Comparison of ENCODE assay signal across 39 cellular contexts in genomic region chr17:40974366-40974765, GRCh38. TPM values are rescaled to one million over a fixed set of nuclear protein-coding genes. Genes with fewer than 3 reads are reported as not detected.
"Had no signal": no experiment of that assay in that cellular context is flagged by ENCODE, and none has a peak within 500 bp of the region (broad histone marks: within the 10 kb centered on the region; RNA-seq: fewer than 3 reads in every experiment).

No MANE protein-coding gene starts in this region.

- H3K36me3 ChIP-seq: MG63 had no signal

- H3K4me3 ChIP-seq: MG63 had no signal

- DNase-seq: Karpas-422, Kasumi-1, MG63, MM.1S, MV-4-11, NCI-H1048, NCI-H1092, NCI-H1092 treated with DMSO at 0.1 percent for 48 hours, NCI-H1105, NCI-H1105 treated with DMSO at 0.1 percent for 48 hours, NCI-H1417, NCI-H1436, NCI-H1436 treated with DMSO at 0.1 percent for 48 hours, NCI-H146, NCI-H1694, NCI-H1694 treated with DMSO at 0.1 percent for 48 hours, NCI-H187, NCI-H187 treated with DMSO at 0.1 percent for 48 hours, NCI-H1930, NCI-H2029, NCI-H2029 treated with DMSO at 0.1 percent for 48 hours, NCI-H2081, NCI-H2081 treated with DMSO at 0.1 percent for 48 hours, NCI-H2107, NCI-H2171, NCI-H2171 treated with DMSO at 0.1 percent for 48 hours, NCI-H2227 treated with DMSO at 0.1 percent for 48 hours, NCI-H226, NCI-H345, NCI-H446, NCI-H446 treated with DMSO at 0.1 percent for 48 hours, NCI-H510A, NCI-H510A treated with DMSO at 0.1 percent for 48 hours, NCI-H524, NCI-H524 treated with DMSO at 0.1 percent for 48 hours had no signal

- H3K27me3 ChIP-seq: MG63 had no signal

RNA-seq across cellular contexts. Expression of gene KRT39, which starts 7.6 kb away (rescaled TPM):
- total RNA-seq: LHCN-M2, M059J, MCF 10A, NCI-H460 had no signal

RNA-seq across cellular contexts. Expression of gene KRT40, which starts 9.8 kb away (rescaled TPM):
- total RNA-seq: LHCN-M2, M059J, MCF 10A, NCI-H460 had no signal

RNA-seq across cellular contexts. Expression of gene KRTAP3-3, which starts 19.6 kb away (rescaled TPM):
- total RNA-seq: LHCN-M2, MCF 10A, NCI-H460 had no signal

RNA-seq across cellular contexts. Expression of gene KRTAP3-2, which starts 25.3 kb away (rescaled TPM):
- total RNA-seq: LHCN-M2, M059J, MCF 10A, NCI-H460 had no signal

RNA-seq across cellular contexts. Expression of gene KRTAP3-1, which starts 34.6 kb away (rescaled TPM):
- total RNA-seq: LHCN-M2, MCF 10A, NCI-H460 had no signal
